Comparison of ENCODE assay signal across 23 cellular contexts in the genomic region with DNA sequence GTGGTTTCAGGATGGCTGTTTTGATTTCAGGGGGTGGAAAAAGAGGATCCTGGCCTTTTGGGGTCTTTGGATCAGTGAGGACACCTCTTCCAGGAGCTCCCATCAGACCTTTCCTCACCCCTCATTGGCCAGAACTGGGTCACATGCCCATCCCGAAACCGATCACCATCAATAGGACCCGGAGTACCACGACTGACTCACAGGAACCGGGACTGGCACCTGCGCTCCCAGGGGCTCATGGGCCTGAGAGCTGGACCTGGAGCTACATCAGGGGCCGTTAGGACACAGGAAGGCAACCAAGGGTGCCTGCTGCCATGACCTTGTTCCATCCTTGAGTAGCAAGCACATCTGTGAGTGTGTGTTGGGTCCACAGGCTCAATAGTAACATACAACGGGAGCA.
"Had no signal": no experiment of that assay in that cellular context is flagged by ENCODE, and none has a peak within 500 bp of the region (broad histone marks: within the 10 kb centered on the region; RNA-seq: fewer than 3 reads in every experiment).

No MANE protein-coding gene starts in this region.

- H3K4me1 Mint-ChIP-seq: mesothelial cell of epicardium had no signal

- H3K9me3 Mint-ChIP-seq: mesothelial cell of epicardium had no signal

- ATAC-seq: foreskin keratinocyte, gastroesophageal sphincter, heart left ventricle, left cardiac atrium, left lung, left ventricle myocardium superior, lower lobe of right lung, mucosa of descending colon had no signal

- H3K4me1 ChIP-seq: esophagus muscularis mucosa, foreskin keratinocyte, gastroesophageal sphincter, heart left ventricle, left lung had no signal

- H3K36me3 Mint-ChIP-seq: immature natural killer cell, mesothelial cell of epicardium had no signal

- H3K4me2 ChIP-seq: hepatocyte had no signal

- H3K27ac Mint-ChIP-seq: immature natural killer cell, mesothelial cell of epicardium had no signal

- H2AFZ ChIP-seq: hepatocyte had no signal

- H3K27me3 ChIP-seq: hepatocyte had no signal

- H3K4me3 Mint-ChIP-seq: immature natural killer cell, mesothelial cell of epicardium had no signal

- H3K79me2 ChIP-seq: hepatocyte had no signal

- H3K9me3 ChIP-seq: heart left ventricle, left lung, lower lobe of right lung, mucosa of descending colon had no signal

- H3K27ac ChIP-seq: coronary artery, dorsolateral prefrontal cortex, esophagus muscularis mucosa, foreskin keratinocyte, gastroesophageal sphincter, heart left ventricle, hepatocyte, left lung, lower lobe of right lung had no signal

- H3K36me3 ChIP-seq: esophagus muscularis mucosa, gastroesophageal sphincter, heart left ventricle, left lung, lower lobe of right lung had no signal

- FAIRE-seq: colon, endothelial cell of umbilical vein, frontal cortex had no signal

- DNase-seq: dermis blood vessel endothelial cell; dorsolateral prefrontal cortex; effector CD4-positive, alpha-beta T cell; effector memory CD4-positive, alpha-beta T cell; foreskin keratinocyte; hypothalamus; immature natural killer cell; islet precursor cell; left cardiac atrium; left lung; left ventricle myocardium superior; lower lobe of right lung; mesenchymal stem cell; mucosa of descending colon had no signal

- H3K4me3 ChIP-seq: coronary artery, dorsolateral prefrontal cortex, esophagus muscularis mucosa, gastroesophageal sphincter, heart left ventricle, hepatocyte, left lung, lower lobe of right lung, mucosa of descending colon had no signal
